In genomic region chr3:142888099-142888483, GRCh38 we compare ENCODE assay signal across 8 cellular contexts. TPM values are rescaled to one million over a fixed set of nuclear protein-coding genes. Genes with fewer than 3 reads are reported as not detected.
A peak's percentile ranks its signal among the peaks of the same experiment; 100 is the strongest.
DNase-seq lines count a peak whose midpoint lies in the region; FAIRE-seq and TF ChIP-seq lines count a peak whose summit lies in the region.

No MANE protein-coding gene starts in this region.

- CTCF ChIA-PET in AG04449 (lab: Yijun Ruan, JAX), result interaction anchor here (1.0 to 1.5 kb wide), 2 partner anchors 57 to 106 kb away, joined by 3 read pairs; no protein-coding TSS in a partner anchor

- no peak for FAIRE-seq in GM19239 (lab: Jason Lieb, UNC)

- in situ Hi-C loops in HAP-1 (cut with MboI; ENCODE audit: low sequenced_read_pairs), result no loop called here

- peaks cover 49% of the 10 kb centered on the region for H3K4me1 ChIP-seq in HAP-1
- peaks cover 2% of the 10 kb centered on the region for H3K4me1 ChIP-seq in NT2/D1 (ENCODE audit: insufficient read depth, insufficient read length)
- no peaks in the 10 kb centered on the region for H3K4me1 ChIP-seq in ectodermal cell (ENCODE audit: control insufficient read depth, insufficient read depth, low read length)
- peaks cover 8% of the 10 kb centered on the region for H3K4me1 ChIP-seq in mesodermal cell (ENCODE audit: control insufficient read depth, insufficient read depth, low read length, poor library complexity, severe bottlenecking)
- H3K4me1 ChIP-seq in vagina, result peaks cover 23% of the 10 kb centered on the region

- TF ChIP-seq CTCF in AG04449 (IDR thresholded peaks at IDR 0.05; ENCODE audit: insufficient read depth, low read length, missing control alignments) (no peak), vagina (IDR thresholded peaks at IDR 0.05) (no peak)

- peak overlapping the region; percentile 62 for H3K4me3 ChIP-seq in AG04449 (ENCODE audit: low read depth, low read length)
- H3K4me3 ChIP-seq in HAP-1, result peak overlapping the region; percentile 49
- peak overlapping the region; percentile 74 for H3K4me3 ChIP-seq in NT2/D1 (ENCODE audit: insufficient read length, low read depth)
- peak overlapping the region; percentile 71 for H3K4me3 ChIP-seq in ectodermal cell (ENCODE audit: insufficient read depth, low read depth, low read length)
- peak overlapping the region; percentile 63 for H3K4me3 ChIP-seq in mesodermal cell (ENCODE audit: extremely low read depth, insufficient read depth, low read length, poor library complexity, severe bottlenecking)
- peak overlapping the region; percentile 57 to 69 for H3K4me3 ChIP-seq in vagina

- no peak for TF ChIP-seq POLR2A in vagina (IDR thresholded peaks at IDR 0.05)

- intact Hi-C loops in vagina (cut with DNase I), result no loop called here

- H3K9ac ChIP-seq in NT2/D1 (ENCODE audit: insufficient read length, low read depth), result peak overlapping the region; percentile 94

- DNase-seq in AG04449 (ENCODE audit: low read depth, low spot score) (no peak), HAP-1 (ENCODE audit: low spot score in 2 of 2) (peak; percentile 78 to 84), NT2/D1 (ENCODE audit: low read depth, low spot score) (peak; percentile 30), vagina (ENCODE audit: extremely low spot score in 2 of 2) (no peak), epidermal melanocyte (ENCODE audit: insufficient read length, low spot score) (no peak), GM19239 (ENCODE audit: insufficient read length, low spot score) (no peak)

- no peaks in the 10 kb centered on the region for H3K9me3 ChIP-seq in HAP-1
- H3K9me3 ChIP-seq in NT2/D1 (ENCODE audit: insufficient read depth, low read length), result no peaks in the 10 kb centered on the region
- H3K9me3 ChIP-seq in ectodermal cell (ENCODE audit: control insufficient read depth, low read length), result no peaks in the 10 kb centered on the region
- no peaks in the 10 kb centered on the region for H3K9me3 ChIP-seq in mesodermal cell (ENCODE audit: control insufficient read depth, low read length)
- no peaks in the 10 kb centered on the region for H3K9me3 ChIP-seq in vagina

- no peaks in the 10 kb centered on the region for H3K36me3 ChIP-seq in HAP-1 (replicated peaks)
- H3K36me3 ChIP-seq in NT2/D1 (ENCODE audit: insufficient read depth, insufficient read length, low read length), result no peaks in the 10 kb centered on the region
- H3K36me3 ChIP-seq in ectodermal cell (ENCODE audit: control insufficient read depth, insufficient read depth, low read length), result no peaks in the 10 kb centered on the region
- H3K36me3 ChIP-seq in mesodermal cell (ENCODE audit: control insufficient read depth, insufficient read depth, low read length), result no peaks in the 10 kb centered on the region
- H3K36me3 ChIP-seq in vagina, result no peaks in the 10 kb centered on the region

- H3K27me3 ChIP-seq in HAP-1 (ENCODE audit: low read depth) (no peaks in the 10 kb centered on the region), NT2/D1 (ENCODE audit: insufficient read depth, insufficient read length) (peaks cover 12% of the 10 kb centered on the region), ectodermal cell (ENCODE audit: control insufficient read depth, insufficient read depth, low read length, poor library complexity, severe bottlenecking) (peaks cover 23% of the 10 kb centered on the region), vagina (no peaks in the 10 kb centered on the region)

- H3K27ac ChIP-seq in ectodermal cell (ENCODE audit: insufficient read depth, low read depth, low read length, poor library complexity, severe bottlenecking) (no peak overlapping the region), mesodermal cell (ENCODE audit: low read depth, low read length, severe bottlenecking) (no peak overlapping the region), vagina (peak overlapping the region; percentile 60)

- POLR2A ChIA-PET in AG04449 (lab: Yijun Ruan, JAX), result no interaction called here

- WGBS in ectodermal cell, 2 experiments, result 3 to 4% methylated on average over 14 of the region's 14 CpGs
- 0% methylated on average over 1 to 5 of the region's 14 CpGs for WGBS in mesodermal cell (ENCODE audit: insufficient coverage in 2 of 2), 2 experiments

RNA-seq across cellular contexts. Expression of gene PCOLCE2, which starts 0.8 kb away (rescaled TPM):
- polyA plus RNA-seq in ectodermal cell (2013, experiment 1 of 4), result 22.9 TPM
- 18.8 TPM for polyA plus RNA-seq in ectodermal cell (2013, experiment 2 of 4)
- 14.6 TPM for polyA plus RNA-seq in ectodermal cell (2013, experiment 3 of 4)
- 15.4 TPM for polyA plus RNA-seq in ectodermal cell (2013, experiment 4 of 4)
- 17.5 TPM for polyA plus RNA-seq in mesodermal cell (2013, experiment 1 of 2)
- 20.5 TPM for polyA plus RNA-seq in mesodermal cell (2013, experiment 2 of 2)
- total RNA-seq in vagina, result 136 TPM

Comparison
In these comparisons a context has a peak if more than half of its experiments do, and no peak if none do; other contexts are left out.
1. DNase-seq: peak in HAP-1 (2 of 2) and NT2/D1 (single experiment); none in AG04449 (single experiment), vagina (0 of 2), epidermal melanocyte (single experiment) and GM19239 (single experiment).
2. Peak in every context shown above with its lines, with median percentiles within 50 percentile points of each other: H3K4me3 ChIP-seq.